ENCODE assay signal across 21 cellular contexts in the genomic region with DNA sequence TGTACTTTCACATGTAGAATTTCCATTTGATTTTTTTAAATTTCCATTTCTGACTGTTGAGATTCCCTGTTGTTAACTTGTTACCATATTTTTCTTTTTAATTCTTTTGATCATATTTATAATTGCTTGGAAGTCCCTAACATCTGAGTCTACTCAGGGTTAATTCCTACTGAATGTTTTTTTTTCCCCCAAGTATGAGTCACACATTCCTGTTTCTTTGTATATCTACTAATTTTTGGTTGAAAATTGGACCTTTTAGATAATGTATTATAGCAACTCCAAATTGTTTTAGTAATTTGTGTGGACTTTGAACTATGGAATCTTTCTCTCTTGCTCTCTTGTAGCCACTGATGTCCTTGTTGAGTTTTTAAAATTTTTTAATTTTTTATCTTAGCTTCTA. TPM values are rescaled to one million over a fixed set of nuclear protein-coding genes. Genes with fewer than 3 reads are reported as not detected.
A peak's percentile ranks its signal among the peaks of the same experiment; 100 is the strongest.
DNase-seq lines count a peak whose midpoint lies in the region; ATAC-seq and TF ChIP-seq lines count a peak whose summit lies in the region.
"Had no signal": no experiment of that assay in that cellular context is flagged by ENCODE, and none has a peak within 500 bp of the region (broad histone marks: within the 10 kb centered on the region; RNA-seq: fewer than 3 reads in every experiment).

No MANE protein-coding gene starts in this region.

- peak overlapping the region; percentile 10 for H3K27ac ChIP-seq in smooth muscle cell (ENCODE audit: low read depth)
- H3K27ac ChIP-seq: colonic mucosa, tibial nerve, VCaP had no signal

- no peak for ATAC-seq in activated T-cell treated with anti-CD3 and anti-CD28 coated beads, Interleukin-2, amount 50 U/mL, for 72 hours (replicated peaks in 1 of 2)
- ATAC-seq: activated CD8-positive, alpha-beta T cell treated with anti-CD3 and anti-CD28 coated beads, Interleukin-2, amount 10 ng/mL, durations not matched to agents 7 days and 5 days; stimulated activated naive B cell treated with anti-CD40 and anti-IgM and Interleukin-4, amounts not matched to agents 10 μg/mL and 1 μg/mL and 100 μg/mL, for 72 hours had no signal

- H3K9ac ChIP-seq in adipocyte (ENCODE audit: low read length) (no peak overlapping the region), smooth muscle cell (ENCODE audit: low read depth) (no peak overlapping the region)

- no peaks in the 10 kb centered on the region for H3K4me1 ChIP-seq in adipocyte (ENCODE audit: control insufficient read depth, insufficient read depth, low read length)
- H3K4me1 ChIP-seq in smooth muscle cell (ENCODE audit: low read depth) = no peaks in the 10 kb centered on the region
- H3K4me1 ChIP-seq: colonic mucosa, HAP-1 had no signal

- H3K27me3 ChIP-seq in adipocyte (replicated peaks; ENCODE audit: control insufficient read depth, insufficient read depth, low read length) (no peaks in the 10 kb centered on the region), smooth muscle cell (ENCODE audit: low read depth) (no peaks in the 10 kb centered on the region)
- H3K27me3 ChIP-seq: colonic mucosa, tibial nerve had no signal

- H3K9me3 Mint-ChIP-seq in activated T-cell treated with anti-CD3 and anti-CD28 coated beads, Interleukin-2, amount 50 U/mL, for 72 hours = no peaks in the 10 kb centered on the region
- H3K9me3 Mint-ChIP-seq: activated T-helper 2 cell treated with anti-CD3 and anti-CD28 coated beads, Interferon-gamma antibody, Interleukin-2, Interleukin-4, amounts not matched to agents 10 μg/mL and 5 μg/mL and 100 μg/mL, durations not matched to agents 14 hours and 24 hours and 36 hours; CD4-positive, CD25-positive, alpha-beta regulatory T cell; nephron; stimulated activated naive B cell treated with anti-CD40 and anti-IgM and Interleukin-4, amounts not matched to agents 10 μg/mL and 1 μg/mL and 100 μg/mL, for 72 hours had no signal

- no peak overlapping the region for H2AFZ ChIP-seq in smooth muscle cell (ENCODE audit: low read depth)

- H3K4me3 Mint-ChIP-seq in activated T-cell treated with anti-CD3 and anti-CD28 coated beads, Interleukin-2, amount 50 U/mL, for 72 hours = no peak overlapping the region
- H3K4me3 Mint-ChIP-seq: activated CD8-positive, alpha-beta T cell treated with anti-CD3 and anti-CD28 coated beads, Interleukin-2, amount 10 ng/mL, durations not matched to agents 7 days and 5 days; CD4-positive, CD25-positive, alpha-beta regulatory T cell; nephron; stimulated activated naive B cell treated with anti-CD40 and anti-IgM and Interleukin-4, amounts not matched to agents 10 μg/mL and 1 μg/mL and 100 μg/mL, for 72 hours had no signal

- H3K4me1 Mint-ChIP-seq in activated T-cell treated with anti-CD3 and anti-CD28 coated beads, Interleukin-2, amount 50 U/mL, for 72 hours (ENCODE audit: low read depth) = peaks cover 5% of the 10 kb centered on the region
- H3K4me1 Mint-ChIP-seq: nephron; stimulated activated naive B cell treated with anti-CD40 and anti-IgM and Interleukin-4, amounts not matched to agents 10 μg/mL and 1 μg/mL and 100 μg/mL, for 72 hours had no signal

- H3K27ac Mint-ChIP-seq in activated T-cell treated with anti-CD3 and anti-CD28 coated beads, Interleukin-2, amount 50 U/mL, for 72 hours = peak overlapping the region; percentile 80
- H3K27ac Mint-ChIP-seq: activated CD8-positive, alpha-beta T cell treated with anti-CD3 and anti-CD28 coated beads, Interleukin-2, amount 10 ng/mL, durations not matched to agents 7 days and 5 days; activated T-helper 2 cell treated with anti-CD3 and anti-CD28 coated beads, Interferon-gamma antibody, Interleukin-2, Interleukin-4, amounts not matched to agents 10 μg/mL and 5 μg/mL and 100 μg/mL, durations not matched to agents 14 hours and 24 hours and 36 hours; CD4-positive, CD25-positive, alpha-beta regulatory T cell; nephron; stimulated activated naive B cell treated with anti-CD40 and anti-IgM and Interleukin-4, amounts not matched to agents 10 μg/mL and 1 μg/mL and 100 μg/mL, for 72 hours had no signal

- no peak for DNase-seq in activated T-cell treated with anti-CD3 and anti-CD28 coated beads, Interleukin-2, amount 50 U/mL, for 72 hours
- no peak for DNase-seq in activated T-cell treated with anti-CD3 and anti-CD28 coated beads, Interleukin-2, amount 50 U/mL, for 1 hour
- peak; percentile 54 for DNase-seq in adipocyte (ENCODE audit: low read depth)
- peak; percentile 43 for DNase-seq in fibroblast of pulmonary artery (ENCODE audit: low read depth)
- no peak for DNase-seq in smooth muscle cell (lab: John Stamatoyannopoulos, UW; ENCODE audit: unreplicated experiment)
- DNase-seq in DMS 273 (lab: John Stamatoyannopoulos, UW; ENCODE audit: unreplicated experiment) = no peak
- DNase-seq in globus pallidus (ENCODE audit: low spot score) = no peak
- no peak for DNase-seq in G401 (ENCODE audit: low spot score)
- DNase-seq: activated CD8-positive, alpha-beta T cell treated with anti-CD3 and anti-CD28 coated beads, Interleukin-2, amount 10 ng/mL, durations not matched to agents 7 days and 5 days; CD4-positive, CD25-positive, alpha-beta regulatory T cell; colonic mucosa; DMS79; NCI-H1694; NCI-H345; stimulated activated naive B cell treated with anti-CD40 and anti-IgM and Interleukin-4, amounts not matched to agents 10 μg/mL and 1 μg/mL and 100 μg/mL, for 72 hours had no signal

- H3K79me2 ChIP-seq in smooth muscle cell (ENCODE audit: low read depth) = no peaks in the 10 kb centered on the region

- TF ChIP-seq CTCF in fibroblast of pulmonary artery (IDR thresholded peaks at IDR 0.05; ENCODE audit: low read length, missing control alignments) (no peak), smooth muscle cell (IDR thresholded peaks at IDR 0.05; ENCODE audit: borderline replicate concordance, insufficient read depth, poor library complexity, severe bottlenecking) (no peak)

- peaks cover 3 to 7% of the 10 kb centered on the region in 2 donors for H3K36me3 Mint-ChIP-seq in activated T-cell treated with anti-CD3 and anti-CD28 coated beads, Interleukin-2, amount 50 U/mL, for 72 hours (ENCODE audit: insufficient read depth in 2 of 2)

- H3F3A ChIP-seq in smooth muscle cell (ENCODE audit: low read depth) = no peaks in the 10 kb centered on the region

- H4K20me1 ChIP-seq in smooth muscle cell (ENCODE audit: low read depth) = no peaks in the 10 kb centered on the region

- H3K36me3 ChIP-seq in adipocyte (ENCODE audit: control insufficient read depth, insufficient read depth, low read length, severe bottlenecking) (peaks cover 80% of the 10 kb centered on the region), smooth muscle cell (ENCODE audit: low read depth) (peaks cover 14% of the 10 kb centered on the region)
- H3K36me3 ChIP-seq: colonic mucosa had no signal

- no peaks in the 10 kb centered on the region for H3K9me3 ChIP-seq in adipocyte (ENCODE audit: control insufficient read depth, low read length)
- no peaks in the 10 kb centered on the region for H3K9me3 ChIP-seq in smooth muscle cell (replicated peaks; ENCODE audit: low read depth)
- H3K9me3 ChIP-seq: colonic mucosa, HAP-1, tibial nerve had no signal

- H3K4me3 ChIP-seq in adipocyte (ENCODE audit: low read length) = no peak overlapping the region
- no peak overlapping the region for H3K4me3 ChIP-seq in fibroblast of pulmonary artery (replicated peaks; ENCODE audit: low read depth, low read length)
- no peak overlapping the region for H3K4me3 ChIP-seq in smooth muscle cell
- H3K4me3 ChIP-seq: colonic mucosa, HAP-1, tibial nerve had no signal

- no peaks in the 10 kb centered on the region for H3K27me3 Mint-ChIP-seq in activated T-cell treated with anti-CD3 and anti-CD28 coated beads, Interleukin-2, amount 50 U/mL, for 72 hours (ENCODE audit: low read depth)
- H3K27me3 Mint-ChIP-seq: CD4-positive, CD25-positive, alpha-beta regulatory T cell; stimulated activated naive B cell treated with anti-CD40 and anti-IgM and Interleukin-4, amounts not matched to agents 10 μg/mL and 1 μg/mL and 100 μg/mL, for 72 hours had no signal

- in situ Hi-C loops in G401 (cut with HindIII; ENCODE audit: low sequenced_read_pairs) = no loop called here

- peak overlapping the region; percentile 25 for H3K4me2 ChIP-seq in smooth muscle cell

RNA-seq across cellular contexts. Expression of a gene that starts 54.6 kb away (rescaled TPM):
- total RNA-seq in activated T-cell treated with anti-CD3 and anti-CD28 coated beads, Interleukin-2, amount 50 U/mL, for 72 hours = 10 to 100 TPM; 45.0 to 45.5 TPM
- total RNA-seq in smooth muscle cell = 69.8 and 70.7 TPM in 2 replicates
- polyA plus RNA-seq in smooth muscle cell = 25.8 and 27.9 TPM in 2 replicates
- total RNA-seq in G401 (2014; rRNA removed; shearing (Covaris generic)) = 21.6 and 37.2 TPM in 2 replicates

RNA-seq across cellular contexts. Expression of a gene that starts 55.8 kb away (rescaled TPM):
- total RNA-seq in activated T-cell treated with anti-CD3 and anti-CD28 coated beads, Interleukin-2, amount 50 U/mL, for 72 hours = not detected
- not detected in 2 replicates for total RNA-seq in smooth muscle cell
- 0.40 and 0.59 TPM in 2 replicates for polyA plus RNA-seq in smooth muscle cell
- total RNA-seq in G401 (2014; rRNA removed; shearing (Covaris generic)) = not detected in 2 replicates
- total RNA-seq: activated CD8-positive, alpha-beta T cell treated with anti-CD3 and anti-CD28 coated beads, Interleukin-2, amount 10 ng/mL, durations not matched to agents 7 days and 5 days; activated T-helper 2 cell treated with anti-CD3 and anti-CD28 coated beads, Interferon-gamma antibody, Interleukin-2, Interleukin-4, amounts not matched to agents 10 μg/mL and 5 μg/mL and 100 μg/mL, durations not matched to agents 14 hours and 24 hours and 36 hours; CD4-positive, CD25-positive, alpha-beta regulatory T cell; colonic mucosa; epithelial cell of proximal tubule had no signal
- polyA plus RNA-seq: CD4-positive, CD25-positive, alpha-beta regulatory T cell had no signal

Comparison
In these comparisons a context has a peak if more than half of its experiments do, and no peak if none do; other contexts are left out.
1. DNase-seq: peak in adipocyte (single experiment) and fibroblast of pulmonary artery (single experiment); none in activated T-cell treated with anti-CD3 and anti-CD28 coated beads, Interleukin-2, amount 50 U/mL, for 72 hours (0 of 2), activated T-cell treated with anti-CD3 and anti-CD28 coated beads, Interleukin-2, amount 50 U/mL, for 1 hour (single experiment), smooth muscle cell (single experiment), DMS 273 (single experiment), globus pallidus (single experiment) and G401 (single experiment).